27 cellular contexts compared by ENCODE assay signal in genomic region chr20:6173481-6173880, GRCh38. TPM values are rescaled to one million over a fixed set of nuclear protein-coding genes. Genes with fewer than 3 reads are reported as not detected.
"Had no signal": no experiment of that assay in that cellular context is flagged by ENCODE, and none has a peak within 500 bp of the region (broad histone marks: within the 10 kb centered on the region; RNA-seq: fewer than 3 reads in every experiment).

No MANE protein-coding gene starts in this region.

- H3K27ac ChIP-seq: KMS-11, SK-N-MC, WERI-Rb-1 had no signal

- H3K9me3 ChIP-seq: MG63 had no signal

- H3K4me3 Mint-ChIP-seq: activated CD4-positive, alpha-beta memory T cell treated with anti-CD3 and anti-CD28 coated beads, Interleukin-2, amount 10 ng/mL, durations not matched to agents 7 days and 5 days; activated CD4-positive, alpha-beta T cell treated with anti-CD3 and anti-CD28 coated beads for 36 hours; activated naive CD4-positive, alpha-beta T cell treated with anti-CD3 and anti-CD28 coated beads for 36 hours; activated naive CD8-positive, alpha-beta T cell; activated T-helper 17 cell treated with anti-CD3 and anti-CD28 coated beads, Interleukin-2, amount 50 U/mL, for 72 hours; brain; central memory CD8-positive, alpha-beta T cell had no signal

- ATAC-seq: activated CD4-positive, alpha-beta T cell treated with anti-CD3 and anti-CD28 coated beads for 36 hours; activated T-helper 17 cell treated with anti-CD3 and anti-CD28 coated beads, Interleukin-2, amount 50 U/mL, for 72 hours had no signal

- H3K4me1 Mint-ChIP-seq: activated CD4-positive, alpha-beta memory T cell treated with anti-CD3 and anti-CD28 coated beads, Interleukin-2, amount 10 ng/mL, durations not matched to agents 7 days and 5 days; activated CD4-positive, alpha-beta T cell treated with anti-CD3 and anti-CD28 coated beads for 36 hours; activated T-helper 17 cell treated with anti-CD3 and anti-CD28 coated beads, Interleukin-2, amount 50 U/mL, for 72 hours; brain; central memory CD8-positive, alpha-beta T cell had no signal

- H3K9me3 Mint-ChIP-seq: activated CD4-positive, alpha-beta memory T cell treated with anti-CD3 and anti-CD28 coated beads, Interleukin-2, amount 10 ng/mL, durations not matched to agents 7 days and 5 days had no signal

- H3K27me3 ChIP-seq: MG63 had no signal

- H3K36me3 Mint-ChIP-seq: activated naive CD8-positive, alpha-beta T cell; brain had no signal

- H3K4me3 ChIP-seq: MG63, SK-N-MC had no signal

- H3K9ac ChIP-seq: KMS-11 had no signal

- DNase-seq: activated CD4-positive, alpha-beta memory T cell treated with anti-CD3 and anti-CD28 coated beads, Interleukin-2, amount 10 ng/mL, durations not matched to agents 7 days and 5 days; activated CD4-positive, alpha-beta T cell treated with anti-CD3 and anti-CD28 coated beads for 36 hours; activated CD4-positive, alpha-beta T cell treated with anti-CD3 and anti-CD28 coated beads, Interleukin-2, amount 50 U/mL, for 1 hour; activated gamma-delta T cell; activated naive CD4-positive, alpha-beta T cell treated with anti-CD3 and anti-CD28 coated beads for 36 hours; activated T-cell treated with anti-CD3 and anti-CD28 coated beads for 4 hours; activated T-cell treated with anti-CD3 and anti-CD28 coated beads, Interleukin-2, amount 50 U/mL, for 48 hours; amygdala; MG63; NCI-H1092; NCI-H1417; NCI-H1694; NCI-H2029; NCI-H2107; NCI-H2171 treated with DMSO at 0.1 percent for 48 hours; NCI-H226; NCI-H510A treated with DMSO at 0.1 percent for 48 hours; NCI-H69; NK-92 treated with Interleukin-12 subunit alpha and Interleukin-12 subunit beta, amount 100 ng/mL, for 24 hours; T-helper 1 cell; WERI-Rb-1 had no signal

- H3K36me3 ChIP-seq: MG63, WERI-Rb-1 had no signal

- H3K4me2 ChIP-seq: KMS-11 had no signal

- H3K27ac Mint-ChIP-seq: activated CD4-positive, alpha-beta memory T cell treated with anti-CD3 and anti-CD28 coated beads, Interleukin-2, amount 10 ng/mL, durations not matched to agents 7 days and 5 days; activated CD4-positive, alpha-beta T cell treated with anti-CD3 and anti-CD28 coated beads for 36 hours; activated naive CD4-positive, alpha-beta T cell treated with anti-CD3 and anti-CD28 coated beads for 36 hours; activated naive CD8-positive, alpha-beta T cell; activated T-helper 17 cell treated with anti-CD3 and anti-CD28 coated beads, Interleukin-2, amount 50 U/mL, for 72 hours; brain had no signal

RNA-seq across cellular contexts. Expression of gene FERMT1, which starts 50.7 kb away (rescaled TPM):
- total RNA-seq: activated CD4-positive, alpha-beta memory T cell treated with anti-CD3 and anti-CD28 coated beads, Interleukin-2, amount 10 ng/mL, durations not matched to agents 7 days and 5 days had no signal
